In genomic region chr5:4544049-4544675, GRCh38 we compare ENCODE assay signal across 1 cellular context.
TF ChIP-seq lines count a peak whose summit lies in the region.

No MANE protein-coding gene starts in this region.

TF ChIP-seq in WTC11, 78 proteins besides CTCF, POLR2A, EP300 and RAD21 (continued from another document):
- TF ChIP-seq ZNF281 (CRISPR knock-in tag; IDR thresholded peaks at IDR 0.05) (no peak), SMAD4 (CRISPR knock-in tag; IDR thresholded peaks at IDR 0.05) (no peak), ZNF219 (CRISPR knock-in tag; IDR thresholded peaks at IDR 0.05; ENCODE audit: borderline replicate concordance) (no peak), SOX15 (CRISPR knock-in tag; IDR thresholded peaks at IDR 0.05) (no peak), CDX4 (CRISPR knock-in tag; IDR thresholded peaks at IDR 0.05; ENCODE audit: borderline replicate concordance) (no peak), PRRX2 (CRISPR knock-in tag; IDR thresholded peaks at IDR 0.05) (no peak), TCF7 (CRISPR knock-in tag; IDR thresholded peaks at IDR 0.05; ENCODE audit: low read depth) (no peak), MXD4 (CRISPR knock-in tag; IDR thresholded peaks at IDR 0.05; ENCODE audit: borderline replicate concordance) (no peak)
